12 cellular contexts compared by ENCODE assay signal in genomic region chr1:17866451-17867029, GRCh38.
DNase-seq lines count a peak whose midpoint lies in the region; ATAC-seq and TF ChIP-seq lines count a peak whose summit lies in the region.
"Had no signal": no experiment of that assay in that cellular context is flagged by ENCODE, and none has a peak within 500 bp of the region (broad histone marks: within the 10 kb centered on the region; RNA-seq: fewer than 3 reads in every experiment).

No MANE protein-coding gene starts in this region.

- H4K20me1 ChIP-seq in BLaER1 = no peaks in the 10 kb centered on the region

- peak overlapping the region; percentile 35 for H3K27ac Mint-ChIP-seq in nephron progenitor cell

- H3K4me3 Mint-ChIP-seq in nephron progenitor cell = no peak overlapping the region

- H3K27me3 ChIP-seq in BLaER1 = no peaks in the 10 kb centered on the region

- H3K36me3 Mint-ChIP-seq in nephron progenitor cell (ENCODE audit: low read depth) = no peaks in the 10 kb centered on the region

- peak overlapping the region; percentile 26; the same call in 1 of the 2 replicates for H3K4me2 ChIP-seq in BLaER1

- TF ChIP-seq CTCF in choroid plexus epithelial cell (conservative IDR thresholded peaks at IDR 0.05; ENCODE audit: low read depth, low read length) (no peak), nephron progenitor cell (IDR thresholded peaks at IDR 0.05) (no peak), coronary artery (IDR thresholded peaks at IDR 0.05) (no peak), GM10266 (IDR thresholded peaks at IDR 0.05; ENCODE audit: control insufficient read depth, insufficient read depth, low read depth, missing control alignments) (no peak)

- ATAC-seq in HG03175 (IDR thresholded peaks at IDR 0.05; ENCODE audit: unreplicated experiment) = no peak

- peaks cover 4% of the 10 kb centered on the region; the same call in 1 of the 2 replicates for H3K9me3 ChIP-seq in BLaER1
- H3K9me3 ChIP-seq: Caco-2 had no signal

- peaks cover 21% of the 10 kb centered on the region for H3K9me3 Mint-ChIP-seq in nephron progenitor cell

- H3K9ac ChIP-seq in BLaER1 = no peak overlapping the region

- H3K27ac ChIP-seq in BLaER1 (no peak overlapping the region), coronary artery (no peak overlapping the region)

- peaks cover 21% of the 10 kb centered on the region for H3K4me1 ChIP-seq in BLaER1
- H3K4me1 ChIP-seq: Caco-2 had no signal

- no peaks in the 10 kb centered on the region for H3K36me3 ChIP-seq in BLaER1

- H3K4me1 Mint-ChIP-seq in nephron progenitor cell = no peaks in the 10 kb centered on the region

- H3K4me3 ChIP-seq in BLaER1 (no peak overlapping the region), choroid plexus epithelial cell (ENCODE audit: low read depth, low read length) (no peak overlapping the region), coronary artery (no peak overlapping the region)

- H3K27me3 Mint-ChIP-seq in nephron progenitor cell (ENCODE audit: low read depth, poor library complexity) = peaks cover 15% of the 10 kb centered on the region

- peak; percentile 89 for DNase-seq in NCI-H226
- DNase-seq in choroid plexus epithelial cell (ENCODE audit: low read depth) = peak; percentile 83
- DNase-seq in nephron progenitor cell = no peak
- DNase-seq in coronary artery (ENCODE audit: low spot score) = no peak
- no peak for DNase-seq in GM10266 (ENCODE audit: extremely low spot score)
- no peak for DNase-seq in cerebellar cortex (ENCODE audit: low spot score)
- DNase-seq: activated CD8-positive, alpha-beta memory T cell treated with anti-CD3 and anti-CD28 coated beads for 24 hours; Caco-2; KG1; NCI-H510A treated with DMSO at 0.1 percent for 48 hours had no signal

Comparison
In these comparisons a context has a peak if more than half of its experiments do, and no peak if none do; other contexts are left out.
1. DNase-seq: peak in NCI-H226 (single experiment) and choroid plexus epithelial cell (single experiment); none in nephron progenitor cell (single experiment), coronary artery (single experiment), GM10266 (single experiment) and cerebellar cortex (single experiment).